In genomic region chr16:19067349-19068236, GRCh38 we compare ENCODE assay signal across 8 cellular contexts. TPM values are rescaled to one million over a fixed set of nuclear protein-coding genes. Genes with fewer than 3 reads are reported as not detected.
A peak's percentile ranks its signal among the peaks of the same experiment; 100 is the strongest.
DNase-seq lines count a peak whose midpoint lies in the region; ATAC-seq lines count a peak whose summit lies in the region.

COQ7 (plus strand) TSS chr16:19067614; CDS start chr16:19067665, 51 bp downstream.

- DNase-seq in NCI-H1105 (lab: John Stamatoyannopoulos, UW): peak; percentile 95
- DNase-seq in SKM-1 treated with dmso at 0.1 percent for 144 hours (lab: John Stamatoyannopoulos, UW; ENCODE audit: unreplicated experiment): peak; percentile 99
- DNase-seq in glomerular endothelial cell (ENCODE audit: extremely low read depth, low read depth, low spot score): peak; percentile 99
- DNase-seq in occipital lobe (lab: John Stamatoyannopoulos, UW): peak; percentile 94

- H3K36me3 Mint-ChIP-seq in activated naive CD8-positive, alpha-beta T cell: no peaks in the 10 kb centered on the region

- H3K27ac ChIP-seq in temporal lobe (ENCODE audit: low read depth, low read length): peak within 1 kb of the TSS; percentile 91

- H3K9me3 Mint-ChIP-seq in activated naive CD8-positive, alpha-beta T cell (ENCODE audit: low read depth): no peaks in the 10 kb centered on the region

- peak within 1 kb of the TSS; percentile 91 for H3K4me3 Mint-ChIP-seq in activated naive CD8-positive, alpha-beta T cell

- peak within 1 kb of the TSS; percentile 83 for H3K27ac Mint-ChIP-seq in activated naive CD8-positive, alpha-beta T cell

- H3K4me1 Mint-ChIP-seq in activated naive CD8-positive, alpha-beta T cell (ENCODE audit: low read depth): peaks cover 18% of the 10 kb centered on the region

- ATAC-seq in HG02623 (IDR thresholded peaks at IDR 0.05; ENCODE audit: unreplicated experiment): peak; percentile 87

- peak within 1 kb of the TSS; percentile 77 for H3K4me3 ChIP-seq in GM08714 (ENCODE audit: low read length)

- no peaks in the 10 kb centered on the region for H3K27me3 Mint-ChIP-seq in activated naive CD8-positive, alpha-beta T cell

RNA-seq across cellular contexts. Expression of gene COQ7, which starts in this region (rescaled TPM):
- total RNA-seq in glomerular endothelial cell (8.6 and 16.0 TPM in 2 replicates), occipital lobe (56.9 TPM), temporal lobe (32.2 TPM)

Comparison
In these comparisons a context has a peak if more than half of its experiments do, and no peak if none do; other contexts are left out.
1. Peak in every context shown above with its lines: DNase-seq, ATAC-seq, H3K4me3 ChIP-seq and H3K27ac ChIP-seq.